In the genomic region with DNA sequence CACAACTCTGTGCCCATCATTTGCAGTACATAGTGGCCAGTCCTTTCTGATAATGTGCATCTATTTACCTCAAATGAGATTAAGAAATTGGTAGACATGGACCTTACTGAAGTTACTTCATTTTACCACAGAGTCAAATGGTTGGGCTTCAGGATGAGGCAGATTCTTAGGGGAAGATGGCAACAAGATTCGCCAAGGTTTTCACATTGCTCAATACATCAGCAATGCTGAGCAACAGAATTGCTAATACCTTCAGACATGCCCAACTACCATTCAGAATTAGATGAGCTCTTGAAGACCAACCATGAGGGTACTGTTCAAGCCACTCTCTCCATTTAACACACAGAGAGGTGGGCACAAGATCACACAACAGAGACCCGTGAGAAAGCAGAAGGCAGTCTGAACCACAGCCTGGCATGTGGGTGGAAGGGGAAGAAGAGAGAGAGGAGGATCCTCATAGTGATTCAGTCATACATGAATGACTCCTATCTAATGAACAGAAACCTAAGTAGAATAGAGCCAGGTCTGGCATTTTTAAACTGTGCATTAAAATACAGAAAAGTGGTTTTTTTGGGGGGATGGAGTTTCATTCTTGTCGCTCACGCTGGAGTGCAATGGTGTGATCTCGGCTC, we compare ENCODE assay signal across 16 cellular contexts. TPM values are rescaled to one million over a fixed set of nuclear protein-coding genes. Genes with fewer than 3 reads are reported as not detected.
A peak's percentile ranks its signal among the peaks of the same experiment; 100 is the strongest.
DNase-seq lines count a peak whose midpoint lies in the region; ATAC-seq, FAIRE-seq and TF ChIP-seq lines count a peak whose summit lies in the region.
"Had no signal": no experiment of that assay in that cellular context is flagged by ENCODE, and none has a peak within 500 bp of the region (broad histone marks: within the 10 kb centered on the region; RNA-seq: fewer than 3 reads in every experiment).

No MANE protein-coding gene starts in this region.

- H3K4me3 Mint-ChIP-seq in stimulated activated naive CD8-positive, alpha-beta T cell treated with anti-CD3 and anti-CD28 coated beads, Interleukin-15, amount 100 ng/mL, for 72 hours, result no peak overlapping the region
- no peak overlapping the region for H3K4me3 Mint-ChIP-seq in CD4-positive, alpha-beta memory T cell

- no peaks in the 10 kb centered on the region for H3K9me3 Mint-ChIP-seq in stimulated activated naive CD8-positive, alpha-beta T cell treated with anti-CD3 and anti-CD28 coated beads, Interleukin-15, amount 100 ng/mL, for 72 hours
- peaks cover 0 to 4% (median 0%) of the 10 kb centered on the region in 8 donors for H3K9me3 Mint-ChIP-seq in CD4-positive, alpha-beta memory T cell

- no peaks in the 10 kb centered on the region for H3K4me1 Mint-ChIP-seq in stimulated activated naive CD8-positive, alpha-beta T cell treated with anti-CD3 and anti-CD28 coated beads, Interleukin-15, amount 100 ng/mL, for 72 hours
- H3K4me1 Mint-ChIP-seq in CD4-positive, alpha-beta memory T cell, result no peaks in the 10 kb centered on the region

- peak; percentile 82 for ATAC-seq in stimulated activated naive CD8-positive, alpha-beta T cell treated with anti-CD3 and anti-CD28 coated beads, Interleukin-15, Interleukin-2, amounts not matched to agents 100 U/mL and 50 U/mL, for 24 hours
- no peak for ATAC-seq in stimulated activated naive CD8-positive, alpha-beta T cell treated with anti-CD3 and anti-CD28 coated beads, Interleukin-15, amount 100 ng/mL, for 72 hours
- ATAC-seq in HG03378 (IDR thresholded peaks at IDR 0.05; ENCODE audit: unreplicated experiment), result peak; percentile 83
- no peak for ATAC-seq in HG03439 (IDR thresholded peaks at IDR 0.05; ENCODE audit: unreplicated experiment)
- ATAC-seq: SK-N-SH treated with all-trans-retinoic acid at 6 μM for 48 hours had no signal

- H3K4me3 ChIP-seq in epithelial cell of esophagus (ENCODE audit: low read length), result no peak overlapping the region
- no peak overlapping the region for H3K4me3 ChIP-seq in CD4-positive, alpha-beta memory T cell (ENCODE audit: low read length in 2 of 2)
- H3K4me3 ChIP-seq: esophagus muscularis mucosa had no signal

- CTCF ChIA-PET in CD4-positive, alpha-beta memory T cell (lab: Charles Lee; ENCODE audit: partially characterized antibody), result no interaction called here

- no peak for TF ChIP-seq POLR2A in GM12892 (IDR thresholded peaks at IDR 0.05; ENCODE audit: low read depth, low read length)

- intact Hi-C loops in CD4-positive, alpha-beta memory T cell (cut with micrococcal nuclease), result no loop called here

- H3K27me3 Mint-ChIP-seq in stimulated activated naive CD8-positive, alpha-beta T cell treated with anti-CD3 and anti-CD28 coated beads, Interleukin-15, amount 100 ng/mL, for 72 hours, result peaks cover 7% of the 10 kb centered on the region
- peaks cover 1 to 3% of the 10 kb centered on the region in 2 donors for H3K27me3 Mint-ChIP-seq in CD4-positive, alpha-beta memory T cell
- H3K27me3 Mint-ChIP-seq: progenitor cell of endocrine pancreas had no signal

- no peak for TF ChIP-seq CTCF in epithelial cell of esophagus (IDR thresholded peaks at IDR 0.05; ENCODE audit: insufficient read depth, low read depth, low read length, missing control alignments)

- POLR2A ChIA-PET in CD4-positive, alpha-beta memory T cell (lab: Charles Lee; ENCODE audit: partially characterized antibody), result no interaction called here

- no peaks in the 10 kb centered on the region for H3K36me3 Mint-ChIP-seq in CD4-positive, alpha-beta memory T cell

- no peak for DNase-seq in stimulated activated naive CD8-positive, alpha-beta T cell treated with anti-CD3 and anti-CD28 coated beads, Interleukin-15, Interleukin-2, amounts not matched to agents 100 U/mL and 50 U/mL, for 24 hours
- no peak for DNase-seq in stimulated activated naive CD8-positive, alpha-beta T cell treated with anti-CD3 and anti-CD28 coated beads, Interleukin-15, amount 100 ng/mL, for 72 hours
- DNase-seq in epithelial cell of esophagus (ENCODE audit: low read depth) (peak; percentile 51), inferior parietal cortex (ENCODE audit: extremely low spot score) (no peak), GM12892 (ENCODE audit: insufficient read length) (no peak)
- no peak for DNase-seq in CD4-positive, alpha-beta memory T cell
- DNase-seq: activated effector memory CD4-positive, alpha-beta T cell treated with anti-CD3 and anti-CD28 coated beads, Interleukin-2, amount 50 U/mL, for 16 hours; GDM1; stimulated activated naive CD4-positive, alpha-beta T cell treated with Interleukin-2 at 50 U/mL for 16 hours had no signal

- H3K27ac ChIP-seq in CD4-positive, alpha-beta memory T cell (ENCODE audit: low read depth, low read length), result no peak overlapping the region
- H3K27ac ChIP-seq: esophagus muscularis mucosa, KMS-11 had no signal

- no peaks in the 10 kb centered on the region for H3K36me3 ChIP-seq in CD4-positive, alpha-beta memory T cell (ENCODE audit: insufficient read depth, low read length)
- H3K36me3 ChIP-seq: esophagus muscularis mucosa had no signal

- no peaks in the 10 kb centered on the region for H3K9me3 ChIP-seq in CD4-positive, alpha-beta memory T cell (ENCODE audit: control insufficient read depth in 1 of 2, low read length in 2 of 2)
- H3K9me3 ChIP-seq: esophagus muscularis mucosa had no signal

- no peaks in the 10 kb centered on the region for H3K27me3 ChIP-seq in CD4-positive, alpha-beta memory T cell (ENCODE audit: insufficient read depth, low read length)
- H3K27me3 ChIP-seq: esophagus muscularis mucosa had no signal

- no peaks in the 10 kb centered on the region for H3K4me1 ChIP-seq in CD4-positive, alpha-beta memory T cell (ENCODE audit: insufficient read depth, low read length)
- H3K4me1 ChIP-seq: esophagus muscularis mucosa had no signal

- no peak overlapping the region for H3K27ac Mint-ChIP-seq in stimulated activated naive CD8-positive, alpha-beta T cell treated with anti-CD3 and anti-CD28 coated beads, Interleukin-15, amount 100 ng/mL, for 72 hours
- no peak overlapping the region for H3K27ac Mint-ChIP-seq in CD4-positive, alpha-beta memory T cell

- FAIRE-seq in GM12892 (lab: Jason Lieb, UNC), result no peak
- FAIRE-seq: H1 had no signal

RNA-seq across cellular contexts. Expression of a gene that starts 28.5 kb away (rescaled TPM):
- total RNA-seq in CD4-positive, alpha-beta memory T cell, result 1 to 10 TPM; 2.0 to 3.1 TPM
- 1 to 10 TPM; 1.3 to 2.5 TPM for polyA plus RNA-seq in CD4-positive, alpha-beta memory T cell
- polyA plus RNA-seq in GM12892 (2012; ENCODE audit: missing spikeins), result 0.45 TPM

Comparison
In these comparisons a context has a peak if more than half of its experiments do, and no peak if none do; other contexts are left out.
1. ATAC-seq: peak in stimulated activated naive CD8-positive, alpha-beta T cell treated with anti-CD3 and anti-CD28 coated beads, Interleukin-15, Interleukin-2, amounts not matched to agents 100 U/mL and 50 U/mL, for 24 hours (single experiment) and HG03378 (single experiment); none in stimulated activated naive CD8-positive, alpha-beta T cell treated with anti-CD3 and anti-CD28 coated beads, Interleukin-15, amount 100 ng/mL, for 72 hours (single experiment) and HG03439 (single experiment).